ENCODE assay signal across 8 cellular contexts in genomic region chr11:58524232-58525036, GRCh38.
A peak's percentile ranks its signal among the peaks of the same experiment; 100 is the strongest.
DNase-seq lines count a peak whose midpoint lies in the region; ATAC-seq lines count a peak whose summit lies in the region.

No MANE protein-coding gene starts in this region.

- no peaks in the 10 kb centered on the region for H3K9me3 ChIP-seq in subcutaneous abdominal adipose tissue (ENCODE audit: control insufficient read depth in 5 of 5, low read length in 5 of 5)

- peak overlapping the region in 1 of 5 donors; percentile 12 for H3K9ac ChIP-seq in subcutaneous abdominal adipose tissue (ENCODE audit: low read length in 5 of 5)

- no peak overlapping the region for H3K27ac ChIP-seq in subcutaneous abdominal adipose tissue (ENCODE audit: low read depth, low read length)

- H3K36me3 ChIP-seq in subcutaneous abdominal adipose tissue (ENCODE audit: control insufficient read depth in 5 of 5, insufficient read depth in 5 of 5, low read length in 5 of 5) = peaks cover 12 to 21% (median 12%) of the 10 kb centered on the region in 5 donors

- ATAC-seq in HG03354 (IDR thresholded peaks at IDR 0.05; ENCODE audit: poor library complexity, severe bottlenecking, unreplicated experiment) = peak; percentile 37

- H3K4me1 ChIP-seq in subcutaneous abdominal adipose tissue (ENCODE audit: control insufficient read depth in 5 of 5, insufficient read depth in 5 of 5, low read length in 5 of 5) = peaks cover 0 to 8% (median 8%) of the 10 kb centered on the region in 5 donors

- DNase-seq in COLO829 (ENCODE audit: low spot score) = peak; percentile 72
- peak; percentile 23 for DNase-seq in GM19240 (ENCODE audit: insufficient read length, low spot score)
- peak; percentile 62 for DNase-seq in NCI-H446 treated with DMSO at 0.1 percent for 48 hours (lab: John Stamatoyannopoulos, UW)
- peak; percentile 58 to 69 for DNase-seq in activated CD4-positive, alpha-beta T cell treated with anti-CD3 and anti-CD28 coated beads, Interleukin-2, amount 50 U/mL, for 48 hours
- peak; percentile 76 for DNase-seq in epidermal melanocyte (ENCODE audit: insufficient read length, low spot score)
- peak; percentile 35 for DNase-seq in middle frontal gyrus (ENCODE audit: extremely low spot score, low spot score)

- peak overlapping the region in 4 of 5 donors; percentile 4 to 42 (median 34) for H3K4me3 ChIP-seq in subcutaneous abdominal adipose tissue (ENCODE audit: low read depth in 1 of 5, low read length in 5 of 5)

- no peaks in the 10 kb centered on the region for H3K27me3 ChIP-seq in subcutaneous abdominal adipose tissue (ENCODE audit: control insufficient read depth in 5 of 5, insufficient read depth in 4 of 5, low read length in 5 of 5)

Comparison
In these comparisons a context has a peak if more than half of its experiments do, and no peak if none do; other contexts are left out.
1. DNase-seq: peak in every context shown above with its lines; median percentile 76 in epidermal melanocyte; 72 in COLO829; 64 in activated CD4-positive, alpha-beta T cell treated with anti-CD3 and anti-CD28 coated beads, Interleukin-2, amount 50 U/mL, for 48 hours; 62 in NCI-H446 treated with DMSO at 0.1 percent for 48 hours; 35 in middle frontal gyrus; 23 in GM19240.